In genomic region chr1:23521588-23521987, GRCh38 we compare ENCODE assay signal across 15 cellular contexts. TPM values are rescaled to one million over a fixed set of nuclear protein-coding genes. Genes with fewer than 3 reads are reported as not detected.
DNase-seq lines count a peak whose midpoint lies in the region; ATAC-seq and TF ChIP-seq lines count a peak whose summit lies in the region.
"Had no signal": no experiment of that assay in that cellular context is flagged by ENCODE, and none has a peak within 500 bp of the region (broad histone marks: within the 10 kb centered on the region; RNA-seq: fewer than 3 reads in every experiment).

No MANE protein-coding gene starts in this region.

- H3K4me1 ChIP-seq in CD8-positive, alpha-beta T cell (ENCODE audit: insufficient read depth, low read length): peaks cover 26% of the 10 kb centered on the region
- peaks cover 5% of the 10 kb centered on the region; the same call in 1 of the 2 replicates for H3K4me1 ChIP-seq in Panc1 (ENCODE audit: control insufficient read depth, insufficient read depth, low read length)

- no peaks in the 10 kb centered on the region for H3K27me3 Mint-ChIP-seq in T-helper 1 cell treated with Interleukin-12 subunit alpha and Interleukin-12 subunit beta and Interleukin-4 antibody, amounts not matched to agents 30 μg/mL and 1 μg/mL, for 36 hours (ENCODE audit: low read depth)
- H3K27me3 Mint-ChIP-seq in CD8-positive, alpha-beta T cell (ENCODE audit: low read depth): no peaks in the 10 kb centered on the region
- H3K27me3 Mint-ChIP-seq: progenitor cell of endocrine pancreas had no signal

- H3K36me3 ChIP-seq in CD8-positive, alpha-beta T cell (ENCODE audit: insufficient read depth, low read length): no peaks in the 10 kb centered on the region
- no peaks in the 10 kb centered on the region for H3K36me3 ChIP-seq in Panc1 (ENCODE audit: control insufficient read depth, insufficient read depth, low read length)
- H3K36me3 ChIP-seq: vagina had no signal

- H3K4me3 ChIP-seq in CD8-positive, alpha-beta T cell (ENCODE audit: low read depth, low read length): no peak overlapping the region
- H3K4me3 ChIP-seq in Panc1 (ENCODE audit: low read depth in 2 of 2, low read length in 2 of 2): no peak overlapping the region
- H3K4me3 ChIP-seq: stomach, vagina had no signal

- ATAC-seq in CD8-positive, alpha-beta T cell: peak; percentile 32
- ATAC-seq in Panc1: peak; percentile 49; the same call in 1 of the 2 replicates
- no peak for ATAC-seq in GM18520 (IDR thresholded peaks at IDR 0.05; ENCODE audit: unreplicated experiment)

- H3K9me3 ChIP-seq in CD8-positive, alpha-beta T cell (ENCODE audit: low read length): no peaks in the 10 kb centered on the region
- H3K9me3 ChIP-seq in Panc1 (ENCODE audit: control insufficient read depth, insufficient read depth, low read depth, low read length): no peaks in the 10 kb centered on the region
- H3K9me3 ChIP-seq: stomach, vagina had no signal

- POLR2A ChIA-PET in CD8-positive, alpha-beta T cell (lab: Charles Lee): interaction anchor here (2.0 kb wide), 1 partner anchor 9 kb away, joined by 7 read pairs; the partner anchor contains the start of gene E2F2
- POLR2A ChIA-PET in Panc1 (lab: Charles Lee): no interaction called here

- intact Hi-C loops in CD8-positive, alpha-beta T cell (cut with DNase I, micrococcal nuclease): no loop called here
- intact Hi-C loops in Panc1 (cut with micrococcal nuclease; ENCODE audit: unreplicated experiment): no loop called here

- H3K9me3 Mint-ChIP-seq in T-helper 1 cell treated with Interleukin-12 subunit alpha and Interleukin-12 subunit beta and Interleukin-4 antibody, amounts not matched to agents 30 μg/mL and 1 μg/mL, for 36 hours: no peaks in the 10 kb centered on the region
- H3K9me3 Mint-ChIP-seq in CD8-positive, alpha-beta T cell: no peaks in the 10 kb centered on the region
- H3K9me3 Mint-ChIP-seq: T-helper 2 cell treated with Interferon-gamma antibody and Interleukin-4, amounts not matched to agents 5 μg/mL and 100 μg/mL, for 36 hours had no signal

- no peak for TF ChIP-seq CTCF in CD8-positive, alpha-beta T cell (IDR thresholded peaks at IDR 0.05)
- TF ChIP-seq CTCF in Panc1 (IDR thresholded peaks at IDR 0.05): no peak

- H3K36me3 Mint-ChIP-seq in T-helper 1 cell treated with Interleukin-12 subunit alpha and Interleukin-12 subunit beta and Interleukin-4 antibody, amounts not matched to agents 30 μg/mL and 1 μg/mL, for 36 hours (ENCODE audit: low read depth): peaks cover 40% of the 10 kb centered on the region
- no peaks in the 10 kb centered on the region for H3K36me3 Mint-ChIP-seq in CD8-positive, alpha-beta T cell

- no peaks in the 10 kb centered on the region for H3K27me3 ChIP-seq in CD8-positive, alpha-beta T cell (ENCODE audit: insufficient read depth, low read length)
- no peaks in the 10 kb centered on the region for H3K27me3 ChIP-seq in Panc1 (ENCODE audit: control insufficient read depth, insufficient read depth, low read length)
- H3K27me3 ChIP-seq: vagina had no signal

- no TSS peak for BruUV-seq in Panc1 (replicated peaks; lab: Mats Ljungman, UMichigan)

- in situ Hi-C loops in Panc1 (cut with HindIII; ENCODE audit: low pct_unique_long_range_greater_than_20kb, low sequenced_read_pairs): no loop called here

- no peak for DNase-seq in T-helper 1 cell
- DNase-seq in CD8-positive, alpha-beta T cell: no peak
- DNase-seq in Panc1 (ENCODE audit: low read depth, low spot score): no peak
- peak; percentile 56 for DNase-seq in iPS-NIHi7 (ENCODE audit: extremely low spot score)
- no peak for DNase-seq in pons (ENCODE audit: low spot score)
- DNase-seq in NOMO-1 treated with DMSO at 0.1 percent for 48 hours (lab: John Stamatoyannopoulos, UW; ENCODE audit: unreplicated experiment): no peak
- DNase-seq: DMS153, NCI-H1694, NCI-H526 treated with DMSO at 0.1 percent for 48 hours, stomach had no signal

- peaks cover 29% of the 10 kb centered on the region for H3K4me1 Mint-ChIP-seq in T-helper 1 cell treated with Interleukin-12 subunit alpha and Interleukin-12 subunit beta and Interleukin-4 antibody, amounts not matched to agents 30 μg/mL and 1 μg/mL, for 36 hours (ENCODE audit: low read depth)
- peaks cover 33% of the 10 kb centered on the region for H3K4me1 Mint-ChIP-seq in CD8-positive, alpha-beta T cell (ENCODE audit: low read depth)

- no peak overlapping the region for H3K4me3 Mint-ChIP-seq in T-helper 1 cell treated with Interleukin-12 subunit alpha and Interleukin-12 subunit beta and Interleukin-4 antibody, amounts not matched to agents 30 μg/mL and 1 μg/mL, for 36 hours
- H3K4me3 Mint-ChIP-seq in CD8-positive, alpha-beta T cell: no peak overlapping the region
- H3K4me3 Mint-ChIP-seq: T-helper 2 cell treated with Interferon-gamma antibody and Interleukin-4, amounts not matched to agents 5 μg/mL and 100 μg/mL, for 36 hours had no signal

- no peak overlapping the region for H3K27ac ChIP-seq in CD8-positive, alpha-beta T cell (ENCODE audit: low read depth, low read length)
- no peak overlapping the region for H3K27ac ChIP-seq in Panc1 (ENCODE audit: low read length)
- H3K27ac ChIP-seq: stomach, vagina had no signal

- peak overlapping the region; percentile 34 for H3K27ac Mint-ChIP-seq in T-helper 1 cell treated with Interleukin-12 subunit alpha and Interleukin-12 subunit beta and Interleukin-4 antibody, amounts not matched to agents 30 μg/mL and 1 μg/mL, for 36 hours
- H3K27ac Mint-ChIP-seq in CD8-positive, alpha-beta T cell: no peak overlapping the region
- H3K27ac Mint-ChIP-seq: progenitor cell of endocrine pancreas had no signal

- CTCF ChIA-PET in CD8-positive, alpha-beta T cell (lab: Charles Lee): interaction anchor here (1.3 to 19.3 kb wide), 3 partner anchors 13 to 23 kb away, joined by 4 to 234 read pairs (median 182); no protein-coding TSS in a partner anchor
- CTCF ChIA-PET in Panc1 (lab: Charles Lee): no interaction called here

RNA-seq across cellular contexts. Expression of gene E2F2, which starts 9.4 kb away (rescaled TPM):
- under 1 TPM; 0.19 to 0.38 TPM for total RNA-seq in CD8-positive, alpha-beta T cell
- total RNA-seq in Panc1 (2021; ENCODE audit: unreplicated experiment): 9.5 TPM
- 3.1 TPM for polyA plus RNA-seq in Panc1 (2012; ENCODE audit: insufficient read length)

RNA-seq across cellular contexts. Expression of gene ASAP3, which starts 37.6 kb away (rescaled TPM):
- 1 to 10 TPM in 1 of 2 experiments, under 1 TPM in 1; 0.81 to 1.0 TPM for total RNA-seq in CD8-positive, alpha-beta T cell
- 17.9 TPM for total RNA-seq in Panc1 (2021; ENCODE audit: unreplicated experiment)
- 14.0 TPM for polyA plus RNA-seq in Panc1 (2012; ENCODE audit: insufficient read length)

RNA-seq across cellular contexts. Expression of gene ID3, which starts 37.7 kb away (rescaled TPM):
- total RNA-seq in CD8-positive, alpha-beta T cell: 10 to 100 TPM; 44.2 to 48.1 TPM
- 39.6 TPM for total RNA-seq in Panc1 (2021; ENCODE audit: unreplicated experiment)
- 46.3 TPM for polyA plus RNA-seq in Panc1 (2012; ENCODE audit: insufficient read length)
